Comparison of ENCODE assay signal across 13 cellular contexts in the genomic region with DNA sequence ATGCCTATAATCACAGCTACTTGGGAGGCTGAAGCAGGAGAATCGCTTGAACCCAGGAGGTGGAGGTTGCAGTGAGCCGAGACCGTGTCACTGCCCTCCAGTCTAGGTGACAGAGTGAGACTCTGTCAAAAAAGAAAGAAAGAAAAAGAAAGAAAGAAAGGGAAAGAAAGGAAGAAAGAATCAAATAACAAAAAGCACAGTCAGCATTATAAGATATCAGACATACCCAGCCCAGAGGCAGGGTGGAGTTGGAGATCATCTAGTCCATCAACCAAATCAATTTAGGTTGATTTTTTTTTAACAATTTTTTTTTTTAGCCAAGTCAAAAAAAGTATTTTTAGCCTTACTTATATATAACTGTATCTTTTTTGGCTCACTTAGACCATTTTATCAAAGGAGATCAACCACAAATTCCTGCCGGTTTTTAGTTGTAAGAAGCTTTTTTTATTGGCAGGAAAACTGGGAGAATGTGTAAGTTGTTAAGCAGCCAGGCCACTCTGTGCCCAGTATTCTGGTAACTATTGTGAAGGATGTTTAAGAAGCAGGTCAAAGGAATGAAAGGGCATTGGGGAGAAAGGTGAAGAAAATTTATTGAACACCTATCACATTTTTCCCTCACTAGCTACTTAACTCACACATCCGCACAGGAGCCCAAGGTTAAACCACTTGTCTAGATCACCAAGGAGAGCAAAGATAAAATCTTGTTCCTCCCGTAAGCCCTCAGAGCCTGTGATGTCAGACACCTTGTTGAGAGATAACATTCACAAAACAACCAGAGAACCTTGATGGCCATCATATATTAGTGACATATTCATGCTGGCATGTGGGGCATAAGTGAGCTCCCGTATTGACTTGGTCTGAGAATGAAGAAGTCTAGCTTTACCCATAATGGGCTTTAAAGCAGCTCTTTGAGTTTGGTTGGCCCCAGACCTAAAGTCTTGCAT.
A peak's percentile ranks its signal among the peaks of the same experiment; 100 is the strongest.
DNase-seq lines count a peak whose midpoint lies in the region; ATAC-seq and TF ChIP-seq lines count a peak whose summit lies in the region.
"Had no signal": no experiment of that assay in that cellular context is flagged by ENCODE, and none has a peak within 500 bp of the region (broad histone marks: within the 10 kb centered on the region; RNA-seq: fewer than 3 reads in every experiment).

No MANE protein-coding gene starts in this region.

- ATAC-seq in GM21825 (IDR thresholded peaks at IDR 0.05; ENCODE audit: unreplicated experiment) = no peak
- ATAC-seq: esophagus mucosa had no signal

- no peaks in the 10 kb centered on the region for H3K9me3 ChIP-seq in PC-9 (ENCODE audit: insufficient read depth, low read depth)
- no peaks in the 10 kb centered on the region for H3K9me3 ChIP-seq in tibial nerve

- peaks cover 11% of the 10 kb centered on the region for H3K36me3 Mint-ChIP-seq in mesothelial cell of epicardium

- no peak overlapping the region; the same call in 1 of the 2 replicates for H2AFZ ChIP-seq in PC-9

- TF ChIP-seq CTCF in PC-9 (conservative IDR thresholded peaks at IDR 0.05) = no peak
- no peak for TF ChIP-seq CTCF in choroid plexus epithelial cell (conservative IDR thresholded peaks at IDR 0.05; ENCODE audit: low read depth, low read length)
- TF ChIP-seq CTCF in mesothelial cell of epicardium (IDR thresholded peaks at IDR 0.05; ENCODE audit: unreplicated experiment) = no peak
- no peak for TF ChIP-seq CTCF in tibial nerve (IDR thresholded peaks at IDR 0.05)

- BruUV-seq in PC-9 (replicated peaks; lab: Mats Ljungman, UMichigan) = no TSS peak

- DNase-seq in PC-9 (peak in 1 of 2 experiments; percentile 80), choroid plexus epithelial cell (ENCODE audit: low read depth) (peak; percentile 81), mesothelial cell of epicardium (ENCODE audit: low spot score in 2 of 2, unreplicated experiment in 2 of 2) (no peak), tibial nerve (ENCODE audit: low spot score in 2 of 2) (no peak), Kasumi-1 (lab: John Stamatoyannopoulos, UW) (no peak), SKM-1 treated with dmso at 0.1 percent for 144 hours (lab: John Stamatoyannopoulos, UW; ENCODE audit: unreplicated experiment) (no peak)
- DNase-seq: activated B cell treated with CpG ODN at 0.5 μM for 24 hours, H7, NCI-H526 treated with DMSO at 0.1 percent for 48 hours, nucleus accumbens had no signal

- no peak overlapping the region for H3K4me2 ChIP-seq in PC-9

- no peak for TF ChIP-seq EP300 in tibial nerve (IDR thresholded peaks at IDR 0.05)

- peak overlapping the region; percentile 66 for H3K27ac Mint-ChIP-seq in mesothelial cell of epicardium
- H3K27ac Mint-ChIP-seq: activated B cell treated with CpG ODN at 0.5 μM for 24 hours had no signal

- H3K4me3 Mint-ChIP-seq in mesothelial cell of epicardium = no peak overlapping the region
- H3K4me3 Mint-ChIP-seq: activated B cell treated with CpG ODN at 0.5 μM for 24 hours had no signal

- H3K4me3 ChIP-seq in PC-9 = no peak overlapping the region
- H3K4me3 ChIP-seq in choroid plexus epithelial cell (ENCODE audit: low read depth, low read length) = no peak overlapping the region
- H3K4me3 ChIP-seq in tibial nerve = no peak overlapping the region

- POLR2A ChIA-PET in PC-9 (lab: Charles Lee; ENCODE audit: unreplicated experiment) = interaction anchor here (0.6 to 0.7 kb wide), 2 partner anchors 128 to 805 kb away, joined by 4 to 5 read pairs; no protein-coding TSS in a partner anchor

- no peaks in the 10 kb centered on the region for H3K9me2 ChIP-seq in PC-9 (ENCODE audit: insufficient read depth)

- WGBS in tibial nerve, 2 donors = 53 to 56% methylated on average over 7 of the region's 7 CpGs

- 0 out of 2 replicates have a peak, but pooled peaks cover 7% of the 10 kb centered on the region for H3F3A ChIP-seq in PC-9 (ENCODE audit: insufficient read depth, low read depth)

- CTCF ChIA-PET in PC-9 (lab: Charles Lee) = interaction anchor here (0.5 to 0.6 kb wide), 2 partner anchors 787 to 812 kb away, joined by 3 to 6 read pairs; no protein-coding TSS in a partner anchor

- H3K27me3 ChIP-seq in PC-9 (ENCODE audit: insufficient read depth, low read depth) (no peaks in the 10 kb centered on the region), tibial nerve (no peaks in the 10 kb centered on the region)

- peaks cover 44% of the 10 kb centered on the region for H3K4me1 Mint-ChIP-seq in mesothelial cell of epicardium
- H3K4me1 Mint-ChIP-seq: activated B cell treated with CpG ODN at 0.5 μM for 24 hours had no signal

- no peaks in the 10 kb centered on the region for H3K79me2 ChIP-seq in PC-9 (ENCODE audit: low read depth)

- no peaks in the 10 kb centered on the region for H4K20me1 ChIP-seq in PC-9 (ENCODE audit: insufficient read depth)

- intact Hi-C loops in PC-9 (cut with micrococcal nuclease; ENCODE audit: unreplicated experiment) = no loop called here

- H3K36me3 ChIP-seq in PC-9 (ENCODE audit: low read depth) = no peaks in the 10 kb centered on the region
- H3K36me3 ChIP-seq in tibial nerve = no peaks in the 10 kb centered on the region

- H3K9me3 Mint-ChIP-seq in mesothelial cell of epicardium = no peaks in the 10 kb centered on the region
- H3K9me3 Mint-ChIP-seq: activated B cell treated with CpG ODN at 0.5 μM for 24 hours, brain had no signal

- H3K27ac ChIP-seq in PC-9 (0 out of 2 replicates have a peak overlapping the region, but pooled peaks have one; percentile 6), tibial nerve (peak overlapping the region; percentile 75 to 95 (median 84))

- H3K4me1 ChIP-seq in PC-9 (replicated peaks; ENCODE audit: insufficient read depth) = peaks cover 20% of the 10 kb centered on the region; the same call in 1 of the 2 replicates
- H3K4me1 ChIP-seq in tibial nerve = peaks cover 0 to 89% (median 34%) of the 10 kb centered on the region in 4 donors

- no peaks in the 10 kb centered on the region for H3K27me3 Mint-ChIP-seq in mesothelial cell of epicardium (ENCODE audit: low read depth)
- H3K27me3 Mint-ChIP-seq: brain had no signal

- no peak for TF ChIP-seq POLR2A in tibial nerve (IDR thresholded peaks at IDR 0.05)
